ENCODE assay signal across 35 cellular contexts in the genomic region with DNA sequence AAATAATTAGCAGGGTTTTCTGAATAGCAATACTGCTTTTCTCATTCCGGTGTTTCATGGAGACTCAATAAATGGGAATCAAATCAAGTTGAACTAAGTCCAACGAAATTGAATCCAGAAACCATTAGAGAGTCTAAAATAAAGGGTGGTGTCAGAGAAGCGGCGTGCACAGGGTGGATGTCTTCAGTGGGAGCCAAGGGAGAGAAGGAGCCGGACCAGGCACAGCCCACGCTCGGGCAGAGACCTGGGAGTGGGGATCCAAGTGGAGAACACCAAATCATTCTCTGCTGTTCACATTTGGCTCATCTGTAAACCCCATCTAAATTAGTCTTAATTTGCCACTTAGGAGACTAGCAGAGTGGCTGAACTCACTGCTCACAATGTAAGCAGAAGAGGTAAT.
"Had no signal": no experiment of that assay in that cellular context is flagged by ENCODE, and none has a peak within 500 bp of the region (broad histone marks: within the 10 kb centered on the region; RNA-seq: fewer than 3 reads in every experiment).

No MANE protein-coding gene starts in this region.

- H3K4me2 ChIP-seq: KMS-11 had no signal

- H3K27ac ChIP-seq: cardiac muscle cell, KMS-11, Peyer's patch had no signal

- DNase-seq: activated CD4-positive, alpha-beta T cell treated with anti-CD3 and anti-CD28 coated beads, Interleukin-2, amount 10 ng/mL, durations not matched to agents 24 days and 14 days; activated CD4-positive, alpha-beta T cell treated with anti-CD3 and anti-CD28 coated beads, Interleukin-2, amount 50 U/mL, for 4 hours; activated CD8-positive, alpha-beta T cell treated with anti-CD3 and anti-CD28 coated beads for 36 hours; activated effector memory CD4-positive, alpha-beta T cell treated with anti-CD3 and anti-CD28 coated beads, Interleukin-2, amount 50 U/mL, for 16 hours; activated naive CD4-positive, alpha-beta T cell; activated naive CD4-positive, alpha-beta T cell treated with anti-CD3 and anti-CD28 coated beads, Interleukin-2, amount 50 U/mL, for 16 hours; activated naive CD8-positive, alpha-beta T cell treated with anti-CD3 and anti-CD28 coated beads for 36 hours; activated T-cell treated with anti-CD3 and anti-CD28 coated beads, Interleukin-2, amount 50 U/mL, for 1 hour; activated T-cell treated with anti-CD3 and anti-CD28 coated beads, Interleukin-2, amount 50 U/mL, for 72 hours; amniotic stem cell; aorta; MM.1S; MV-4-11; NCI-H1092; NCI-H1417 treated with DMSO at 0.1 percent for 48 hours; NCI-H1694 treated with DMSO at 0.1 percent for 48 hours; NCI-H2029 treated with DMSO at 0.1 percent for 48 hours; NCI-H2107; NCI-H2171; NCI-H510A; NCI-H526 treated with DMSO at 0.1 percent for 48 hours; NCI-H82; NK-92 treated with Interleukin-12 subunit alpha and Interleukin-12 subunit beta, amount 100 ng/mL, for 24 hours; PC-3; Peyer's patch; RPMI8226; SIG-M5; SW 1271; T-helper 1 cell; T-helper 2 cell; T-helper 9 cell had no signal

- H3K27ac Mint-ChIP-seq: activated CD4-positive, alpha-beta T cell treated with anti-CD3 and anti-CD28 coated beads, Interleukin-2, amount 10 ng/mL, durations not matched to agents 24 days and 14 days; activated CD8-positive, alpha-beta T cell treated with anti-CD3 and anti-CD28 coated beads for 36 hours; activated naive CD8-positive, alpha-beta T cell treated with anti-CD3 and anti-CD28 coated beads for 36 hours; activated T-cell treated with anti-CD3 and anti-CD28 coated beads, Interleukin-2, amount 50 U/mL, for 72 hours; activated T-helper 17 cell treated with anti-CD3 and anti-CD28 coated beads, Interleukin-2, amount 50 U/mL, for 72 hours had no signal

- H3K4me1 Mint-ChIP-seq: activated naive CD8-positive, alpha-beta T cell treated with anti-CD3 and anti-CD28 coated beads for 36 hours; central memory CD8-positive, alpha-beta T cell had no signal

- H3K27me3 Mint-ChIP-seq: activated CD4-positive, alpha-beta T cell treated with anti-CD3 and anti-CD28 coated beads, Interleukin-2, amount 10 ng/mL, durations not matched to agents 24 days and 14 days; activated naive CD8-positive, alpha-beta T cell treated with anti-CD3 and anti-CD28 coated beads for 36 hours had no signal

- H3K4me3 Mint-ChIP-seq: activated CD4-positive, alpha-beta T cell treated with anti-CD3 and anti-CD28 coated beads, Interleukin-2, amount 10 ng/mL, durations not matched to agents 24 days and 14 days; activated CD8-positive, alpha-beta T cell treated with anti-CD3 and anti-CD28 coated beads for 36 hours; activated naive CD8-positive, alpha-beta T cell treated with anti-CD3 and anti-CD28 coated beads for 36 hours; activated T-cell treated with anti-CD3 and anti-CD28 coated beads, Interleukin-2, amount 50 U/mL, for 72 hours; activated T-helper 17 cell treated with anti-CD3 and anti-CD28 coated beads, Interleukin-2, amount 50 U/mL, for 72 hours; central memory CD8-positive, alpha-beta T cell had no signal

- H3K9me3 Mint-ChIP-seq: activated naive CD8-positive, alpha-beta T cell treated with anti-CD3 and anti-CD28 coated beads for 36 hours; central memory CD8-positive, alpha-beta T cell had no signal

- H3K4me1 ChIP-seq: Peyer's patch had no signal

- H3K4me3 ChIP-seq: cardiac muscle cell, Peyer's patch had no signal

- H3K36me3 Mint-ChIP-seq: activated naive CD8-positive, alpha-beta T cell treated with anti-CD3 and anti-CD28 coated beads for 36 hours had no signal

- H3K27me3 ChIP-seq: cardiac muscle cell, Peyer's patch had no signal

- H3K9ac ChIP-seq: KMS-11 had no signal

- H3K36me3 ChIP-seq: cardiac muscle cell, Peyer's patch had no signal

- H3K9me3 ChIP-seq: Peyer's patch had no signal
